Comparison of ENCODE assay signal across 30 cellular contexts in genomic region chrX:31497086-31497485, GRCh38.
DNase-seq lines count a peak whose midpoint lies in the region; ATAC-seq and TF ChIP-seq lines count a peak whose summit lies in the region.
"Had no signal": no experiment of that assay in that cellular context is flagged by ENCODE, and none has a peak within 500 bp of the region (broad histone marks: within the 10 kb centered on the region; RNA-seq: fewer than 3 reads in every experiment).

No MANE protein-coding gene starts in this region.

- H3K9me3 ChIP-seq in breast epithelium = no peaks in the 10 kb centered on the region
- no peaks in the 10 kb centered on the region for H3K9me3 ChIP-seq in mammary epithelial cell (replicated peaks; ENCODE audit: insufficient read depth, low read length)
- H3K9me3 ChIP-seq: esophagus muscularis mucosa, HAP-1, upper lobe of right lung had no signal

- no peaks in the 10 kb centered on the region for H4K20me1 ChIP-seq in mammary epithelial cell (ENCODE audit: insufficient read depth, low read length)
- H4K20me1 ChIP-seq: BLaER1 treated with 17β-estradiol and CSF1 and Interleukin-3, amounts not matched to agents 10 nM and 100 nM had no signal

- POLR2A ChIA-PET in MCF 10A (lab: Yijun Ruan, JAX) = no interaction called here
- POLR2A ChIA-PET in activated CD8-positive, alpha-beta T cell treated with anti-CD3 and anti-CD28 coated beads for 36 hours (lab: Charles Lee) = no interaction called here

- no peak overlapping the region for H3K9ac ChIP-seq in mammary epithelial cell (ENCODE audit: insufficient read depth, low read length)
- H3K9ac ChIP-seq: BLaER1 treated with 17β-estradiol and CSF1 and Interleukin-3, amounts not matched to agents 10 nM and 100 nM had no signal

- dilution Hi-C loops in mammary epithelial cell (cut with HindIII; ENCODE audit: low sequenced_read_pairs) = no loop called here

- H3K4me1 ChIP-seq in breast epithelium (no peaks in the 10 kb centered on the region), mammary epithelial cell (ENCODE audit: insufficient read depth, low read length) (peaks cover 17% of the 10 kb centered on the region)
- H3K4me1 ChIP-seq: HAP-1, upper lobe of right lung had no signal

- DNase-seq in MCF 10A (ENCODE audit: unreplicated experiment) = peak; percentile 8
- DNase-seq in breast epithelium (ENCODE audit: low spot score in 2 of 2) = no peak
- DNase-seq in mammary epithelial cell = peak; percentile 8
- peak; percentile 10 for DNase-seq in fibroblast of villous mesenchyme (ENCODE audit: low read depth)
- no peak for DNase-seq in DMS79 (lab: John Stamatoyannopoulos, UW)
- no peak for DNase-seq in kidney tubule cell (ENCODE audit: low spot score)
- DNase-seq in activated CD8-positive, alpha-beta T cell treated with anti-CD3 and anti-CD28 coated beads for 36 hours = no peak
- DNase-seq in OCI-M1 (lab: John Stamatoyannopoulos, UW) = no peak
- DNase-seq: activated CD8-positive, alpha-beta T cell treated with anti-CD3 and anti-CD28 coated beads, Interleukin-2, amount 10 ng/mL, durations not matched to agents 7 days and 5 days; activated T-cell treated with anti-CD3 and anti-CD28 coated beads, Interleukin-2, amount 50 U/mL, for 4 hours; GF-D8; hippocampal formation; islet precursor cell; NCI-H187 treated with DMSO at 0.1 percent for 48 hours; NCI-H345; small intestine; stimulated activated CD4-positive, alpha-beta T cell treated with anti-CD3 and anti-CD28 coated beads, Interleukin-4, amount 100 ng/mL, for 1 hour; T-helper 9 cell; upper lobe of right lung had no signal

- peaks cover 11% of the 10 kb centered on the region for H3K4me1 Mint-ChIP-seq in MCF 10A (ENCODE audit: insufficient read depth, unreplicated experiment)
- H3K4me1 Mint-ChIP-seq in activated CD8-positive, alpha-beta T cell treated with anti-CD3 and anti-CD28 coated beads for 36 hours (ENCODE audit: low read depth) = no peaks in the 10 kb centered on the region
- H3K4me1 Mint-ChIP-seq: activated naive CD4-positive, alpha-beta T cell treated with anti-CD3 and anti-CD28 coated beads, Interleukin-2, amount 50 U/mL, for 24 hours; memory B cell had no signal

- no peaks in the 10 kb centered on the region for H3K9me3 Mint-ChIP-seq in MCF 10A (ENCODE audit: unreplicated experiment)
- H3K9me3 Mint-ChIP-seq in activated CD8-positive, alpha-beta T cell treated with anti-CD3 and anti-CD28 coated beads for 36 hours = no peaks in the 10 kb centered on the region
- H3K9me3 Mint-ChIP-seq: activated naive CD4-positive, alpha-beta T cell treated with anti-CD3 and anti-CD28 coated beads, Interleukin-2, amount 50 U/mL, for 24 hours; activated T-cell treated with anti-CD3 and anti-CD28 coated beads, Interleukin-2, amount 50 U/mL, for 4 hours had no signal

- H3K27ac Mint-ChIP-seq in MCF 10A (ENCODE audit: low read depth, unreplicated experiment) = no peak overlapping the region
- H3K27ac Mint-ChIP-seq in activated CD8-positive, alpha-beta T cell treated with anti-CD3 and anti-CD28 coated beads for 36 hours = no peak overlapping the region
- H3K27ac Mint-ChIP-seq: activated CD8-positive, alpha-beta T cell treated with anti-CD3 and anti-CD28 coated beads, Interleukin-2, amount 10 ng/mL, durations not matched to agents 7 days and 5 days; activated naive CD4-positive, alpha-beta T cell treated with anti-CD3 and anti-CD28 coated beads, Interleukin-2, amount 50 U/mL, for 24 hours; IgD-negative memory B cell; memory B cell; natural killer cell treated with Interleukin-12 subunit alpha and Interleukin-12 subunit beta and Interleukin-15 and Interleukin-18, amount 100 ng/mL, for 72 hours had no signal

- intact Hi-C loops in MCF 10A (cut with micrococcal nuclease) (no loop called here), breast epithelium (cut with DNase I; ENCODE audit: low total_unique reads) (no loop called here), mammary epithelial cell (cut with micrococcal nuclease) (no loop called here)
- intact Hi-C loops in activated CD8-positive, alpha-beta T cell treated with anti-CD3 and anti-CD28 coated beads for 36 hours (cut with micrococcal nuclease) = no loop called here

- no peaks in the 10 kb centered on the region for H3K36me3 Mint-ChIP-seq in MCF 10A (ENCODE audit: insufficient read depth, unreplicated experiment)
- H3K36me3 Mint-ChIP-seq in activated CD8-positive, alpha-beta T cell treated with anti-CD3 and anti-CD28 coated beads for 36 hours (ENCODE audit: low read depth) = no peaks in the 10 kb centered on the region
- H3K36me3 Mint-ChIP-seq: activated naive CD4-positive, alpha-beta T cell treated with anti-CD3 and anti-CD28 coated beads, Interleukin-2, amount 50 U/mL, for 24 hours; memory B cell; natural killer cell treated with Interleukin-12 subunit alpha and Interleukin-12 subunit beta and Interleukin-15 and Interleukin-18, amount 100 ng/mL, for 72 hours had no signal

- peaks cover 31% of the 10 kb centered on the region for H3K27me3 Mint-ChIP-seq in MCF 10A (ENCODE audit: insufficient read depth, unreplicated experiment)
- no peaks in the 10 kb centered on the region for H3K27me3 Mint-ChIP-seq in activated CD8-positive, alpha-beta T cell treated with anti-CD3 and anti-CD28 coated beads for 36 hours
- H3K27me3 Mint-ChIP-seq: activated naive CD4-positive, alpha-beta T cell treated with anti-CD3 and anti-CD28 coated beads, Interleukin-2, amount 50 U/mL, for 24 hours; memory B cell; natural killer cell treated with Interleukin-12 subunit alpha and Interleukin-12 subunit beta and Interleukin-15 and Interleukin-18, amount 100 ng/mL, for 72 hours had no signal

- H3K4me3 ChIP-seq in breast epithelium (no peak overlapping the region), mammary epithelial cell (replicated peaks in 1 of 3; ENCODE audit: insufficient read depth in 1 of 3, low read depth in 2 of 3, low read length in 3 of 3) (no peak overlapping the region), fibroblast of villous mesenchyme (ENCODE audit: low read depth, low read length) (no peak overlapping the region)
- H3K4me3 ChIP-seq: BLaER1 treated with 17β-estradiol and CSF1 and Interleukin-3, amounts not matched to agents 10 nM and 100 nM; esophagus muscularis mucosa; GM12878; HAP-1; upper lobe of right lung had no signal

- H3K27ac ChIP-seq in breast epithelium (no peak overlapping the region), mammary epithelial cell (ENCODE audit: insufficient read depth, low read depth, low read length) (no peak overlapping the region)
- H3K27ac ChIP-seq: 22Rv1; BLaER1 treated with 17β-estradiol and CSF1 and Interleukin-3, amounts not matched to agents 10 nM and 100 nM; esophagus muscularis mucosa; HL-60; upper lobe of right lung had no signal

- WGBS in mammary epithelial cell (ENCODE audit: low coverage, missing lambda C conversion rate) = 51% methylated on average over 3 of the region's 3 CpGs

- no peaks in the 10 kb centered on the region for H3K79me2 ChIP-seq in mammary epithelial cell (ENCODE audit: insufficient read depth, low read length)

- H3K36me3 ChIP-seq in breast epithelium (no peaks in the 10 kb centered on the region), mammary epithelial cell (ENCODE audit: insufficient read depth, low read length) (no peaks in the 10 kb centered on the region)
- H3K36me3 ChIP-seq: BLaER1 treated with 17β-estradiol and CSF1 and Interleukin-3, amounts not matched to agents 10 nM and 100 nM; esophagus muscularis mucosa; HAP-1; upper lobe of right lung had no signal

- no peak overlapping the region for H3K4me3 Mint-ChIP-seq in MCF 10A (ENCODE audit: unreplicated experiment)
- no peak overlapping the region for H3K4me3 Mint-ChIP-seq in activated CD8-positive, alpha-beta T cell treated with anti-CD3 and anti-CD28 coated beads for 36 hours
- H3K4me3 Mint-ChIP-seq: activated CD8-positive, alpha-beta T cell treated with anti-CD3 and anti-CD28 coated beads, Interleukin-2, amount 10 ng/mL, durations not matched to agents 7 days and 5 days; activated naive CD4-positive, alpha-beta T cell treated with anti-CD3 and anti-CD28 coated beads, Interleukin-2, amount 50 U/mL, for 24 hours; activated T-cell treated with anti-CD3 and anti-CD28 coated beads, Interleukin-2, amount 50 U/mL, for 4 hours; IgD-negative memory B cell; memory B cell; natural killer cell treated with Interleukin-12 subunit alpha and Interleukin-12 subunit beta and Interleukin-15 and Interleukin-18, amount 100 ng/mL, for 72 hours had no signal

- TF ChIP-seq POLR2A in breast epithelium (IDR thresholded peaks at IDR 0.05) = no peak

- peak overlapping the region; percentile 82 for H2AFZ ChIP-seq in mammary epithelial cell (ENCODE audit: low read depth, low read length)

- BruUV-seq in MCF 10A (replicated peaks; lab: Mats Ljungman, UMichigan) (no TSS peak), mammary epithelial cell (replicated peaks; lab: Mats Ljungman, UMichigan) (no TSS peak)

- ATAC-seq in activated CD8-positive, alpha-beta T cell treated with anti-CD3 and anti-CD28 coated beads for 36 hours = no peak
- ATAC-seq: activated CD8-positive, alpha-beta T cell treated with anti-CD3 and anti-CD28 coated beads, Interleukin-2, amount 10 ng/mL, durations not matched to agents 7 days and 5 days; activated T-cell treated with anti-CD3 and anti-CD28 coated beads, Interleukin-2, amount 50 U/mL, for 4 hours; GM12878; natural killer cell treated with Interleukin-12 subunit alpha and Interleukin-12 subunit beta and Interleukin-15 and Interleukin-18, amount 100 ng/mL, for 72 hours; Panc1; upper lobe of right lung had no signal

- peak overlapping the region; percentile 28 for H3K4me2 ChIP-seq in mammary epithelial cell (ENCODE audit: insufficient read depth, low read depth, low read length)
- H3K4me2 ChIP-seq: BLaER1 treated with 17β-estradiol and CSF1 and Interleukin-3, amounts not matched to agents 10 nM and 100 nM had no signal

- in situ Hi-C loops in mammary epithelial cell (cut with MboI; ENCODE audit: low sequenced_read_pairs in 2 of 2) = no loop called here

- CTCF ChIA-PET in MCF 10A (lab: Yijun Ruan, JAX) (no interaction called here), mammary epithelial cell (lab: Charles Lee; ENCODE audit: low non-redundant PET) (no interaction called here)
- CTCF ChIA-PET in activated CD8-positive, alpha-beta T cell treated with anti-CD3 and anti-CD28 coated beads for 36 hours (lab: Charles Lee) = no interaction called here

- TF ChIP-seq CTCF in MCF 10A (IDR thresholded peaks at IDR 0.05; ENCODE audit: unreplicated experiment) (no peak), breast epithelium (IDR thresholded peaks at IDR 0.05) (no peak), mammary epithelial cell (conservative IDR thresholded peaks at IDR 0.05 in 1 of 2, IDR thresholded peaks at IDR 0.05 in 1 of 2; ENCODE audit: extremely low read depth in 1 of 2, insufficient read depth in 1 of 2, low read depth in 1 of 2, low read length in 2 of 2) (no peak), fibroblast of villous mesenchyme (IDR thresholded peaks at IDR 0.05; ENCODE audit: insufficient read depth, low read depth, low read length) (no peak)
- no peak for TF ChIP-seq CTCF in activated CD8-positive, alpha-beta T cell treated with anti-CD3 and anti-CD28 coated beads for 36 hours (IDR thresholded peaks at IDR 0.05)

- H3K27me3 ChIP-seq in breast epithelium (peaks cover 0 to 16% of the 10 kb centered on the region in 2 donors), mammary epithelial cell (ENCODE audit: insufficient read depth, low read length) (no peaks in the 10 kb centered on the region)
- H3K27me3 ChIP-seq: esophagus muscularis mucosa, upper lobe of right lung had no signal

Comparison
In these comparisons a context has a peak if more than half of its experiments do, and no peak if none do; other contexts are left out.
1. DNase-seq: peak in MCF 10A (single experiment), mammary epithelial cell (single experiment) and fibroblast of villous mesenchyme (single experiment); none in breast epithelium (0 of 2), DMS79 (single experiment), kidney tubule cell (single experiment), activated CD8-positive, alpha-beta T cell treated with anti-CD3 and anti-CD28 coated beads for 36 hours (single experiment) and OCI-M1 (single experiment).